7 cellular contexts compared by ENCODE assay signal in genomic region chr17:80544655-80545498, GRCh38. TPM values are rescaled to one million over a fixed set of nuclear protein-coding genes. Genes with fewer than 3 reads are reported as not detected.
DNase-seq lines count a peak whose midpoint lies in the region; ATAC-seq and TF ChIP-seq lines count a peak whose summit lies in the region.

TSS of gene RPTOR (plus strand) at chr17:80544838. CDS start at chr17:80545630, 792 bp downstream.

- TF ChIP-seq RAD21 in liver (IDR thresholded peaks at IDR 0.05), result peak; percentile 30 to 39

- peaks cover 12% of the 10 kb centered on the region for H3K27me3 Mint-ChIP-seq in activated CD4-positive, alpha-beta memory T cell treated with anti-CD3 and anti-CD28 coated beads for 36 hours

- H3K36me3 Mint-ChIP-seq in activated CD4-positive, alpha-beta memory T cell treated with anti-CD3 and anti-CD28 coated beads for 36 hours, result peaks cover 2% of the 10 kb centered on the region

- intact Hi-C loops in activated CD4-positive, alpha-beta memory T cell treated with anti-CD3 and anti-CD28 coated beads for 36 hours (cut with micrococcal nuclease), result no loop called here

- peak; percentile 77 for TF ChIP-seq POLR2A in GM18505 (IDR thresholded peaks at IDR 0.05; ENCODE audit: borderline replicate concordance, extremely low read depth, insufficient read depth, insufficient read length)

- no peaks in the 10 kb centered on the region for H3K9me3 Mint-ChIP-seq in activated CD4-positive, alpha-beta memory T cell treated with anti-CD3 and anti-CD28 coated beads for 36 hours

- peaks cover 14 to 16% of the 10 kb centered on the region in 2 donors for H3K4me1 ChIP-seq in duodenal mucosa (ENCODE audit: control insufficient read depth in 1 of 2, insufficient read depth in 2 of 2, low read length in 2 of 2)
- peaks cover 2 to 33% (median 24%) of the 10 kb centered on the region in 4 donors for H3K4me1 ChIP-seq in liver (ENCODE audit: control insufficient read depth in 4 of 4, insufficient read depth in 4 of 4, low read length in 3 of 4)

- CTCF ChIA-PET in activated CD4-positive, alpha-beta memory T cell treated with anti-CD3 and anti-CD28 coated beads for 36 hours (lab: Charles Lee), result interaction anchor here (1.0 to 2.4 kb wide), 4 partner anchors 31 to 557 kb away, joined by 3 to 9 read pairs (median 5); no protein-coding TSS in a partner anchor

- peak; percentile 96 for DNase-seq in NCI-H82 (lab: John Stamatoyannopoulos, UW)
- peak; percentile 95 for DNase-seq in activated CD4-positive, alpha-beta memory T cell treated with anti-CD3 and anti-CD28 coated beads for 36 hours
- peak; percentile 84 to 91 for DNase-seq in stimulated activated CD4-positive, alpha-beta T cell treated with anti-CD3 and anti-CD28 coated beads, Interleukin-2, amount 100 ng/mL, for 48 hours

- POLR2A ChIA-PET in activated CD4-positive, alpha-beta memory T cell treated with anti-CD3 and anti-CD28 coated beads for 36 hours (lab: Charles Lee), result interaction anchor here (0.8 to 1.9 kb wide), 6 partner anchors 12 to 385 kb away, joined by 3 to 6 read pairs (median 3); no protein-coding TSS in a partner anchor

- H3K27ac ChIP-seq in duodenal mucosa (ENCODE audit: low read depth, low read length) (no peak within 1 kb of the TSS), liver (ENCODE audit: low read depth in 1 of 2, low read length in 2 of 2) (peak within 1 kb of the TSS; percentile 70 to 76)

- peak within 1 kb of the TSS; percentile 91 for H3K9ac ChIP-seq in duodenal mucosa (ENCODE audit: low read depth in 1 of 2, low read length in 2 of 2)
- H3K9ac ChIP-seq in liver (ENCODE audit: low read depth in 1 of 2, low read length in 2 of 2), result peak within 1 kb of the TSS; percentile 93 to 96

- no peak for TF ChIP-seq CTCF in liver (IDR thresholded peaks at IDR 0.05; ENCODE audit: low read depth, low read length, missing input control)

- H3K36me3 ChIP-seq in duodenal mucosa (ENCODE audit: control insufficient read depth in 1 of 2, insufficient read depth in 2 of 2, low read length in 2 of 2) (no peaks in the 10 kb centered on the region), liver (ENCODE audit: control insufficient read depth in 4 of 4, insufficient read depth in 3 of 4, low read depth in 1 of 4, low read length in 3 of 4) (no peaks in the 10 kb centered on the region)

- H3K27me3 ChIP-seq in duodenal mucosa (ENCODE audit: control insufficient read depth in 1 of 2, insufficient read depth in 2 of 2, low read length in 2 of 2), result no peaks in the 10 kb centered on the region
- no peaks in the 10 kb centered on the region for H3K27me3 ChIP-seq in liver (ENCODE audit: control insufficient read depth in 4 of 4, insufficient read depth in 4 of 4, low read length in 3 of 4)

- H3K4me3 Mint-ChIP-seq in activated CD4-positive, alpha-beta memory T cell treated with anti-CD3 and anti-CD28 coated beads for 36 hours, result peak within 1 kb of the TSS; percentile 96

- H3K27ac Mint-ChIP-seq in activated CD4-positive, alpha-beta memory T cell treated with anti-CD3 and anti-CD28 coated beads for 36 hours, result peak within 1 kb of the TSS; percentile 88

- H3K4me3 ChIP-seq in duodenal mucosa (ENCODE audit: low read depth in 1 of 2, low read length in 2 of 2) (peak within 1 kb of the TSS; percentile 96 to 99), liver (ENCODE audit: low read depth in 1 of 3, low read length in 3 of 3) (peak within 1 kb of the TSS; percentile 92 to 100 (median 99))

- H3K4me1 Mint-ChIP-seq in activated CD4-positive, alpha-beta memory T cell treated with anti-CD3 and anti-CD28 coated beads for 36 hours (ENCODE audit: low read depth), result peaks cover 28% of the 10 kb centered on the region

- H3K9me3 ChIP-seq in duodenal mucosa (ENCODE audit: control insufficient read depth in 1 of 2, low read length in 2 of 2), result no peaks in the 10 kb centered on the region
- no peaks in the 10 kb centered on the region for H3K9me3 ChIP-seq in liver (ENCODE audit: control insufficient read depth in 4 of 4, low read length in 3 of 4)

- WGBS in liver, result under 1% methylated on average over 49 of the region's 49 CpGs

- ATAC-seq in GM18505 (IDR thresholded peaks at IDR 0.05; ENCODE audit: unreplicated experiment) (peak; percentile 68), HG03521 (IDR thresholded peaks at IDR 0.05; ENCODE audit: unreplicated experiment) (peak; percentile 70)

TF ChIP-seq in liver, 16 proteins besides CTCF, POLR2A, EP300 and RAD21:
- TF ChIP-seq MAX (IDR thresholded peaks at IDR 0.05), result peak; percentile 72
- no peak for TF ChIP-seq EGR1 (IDR thresholded peaks at IDR 0.05; ENCODE audit: low read depth in 2 of 2)
- peak; percentile 67 for TF ChIP-seq TAF1 (conservative IDR thresholded peaks at IDR 0.05)
- peak; percentile 99 for TF ChIP-seq YY1 (IDR thresholded peaks at IDR 0.05)
- peak in 1 of 2 donors; percentile 82 for TF ChIP-seq GABPA (IDR thresholded peaks at IDR 0.05 in 1 of 2, conservative IDR thresholded peaks at IDR 0.05 in 1 of 2)
- TF ChIP-seq FOXA1 (IDR thresholded peaks at IDR 0.05), result no peak
- peak; percentile 37 for TF ChIP-seq NR2F2 (IDR thresholded peaks at IDR 0.05)
- peak; percentile 95 for TF ChIP-seq ZBTB33 (IDR thresholded peaks at IDR 0.05)
- no peak for TF ChIP-seq JUND (IDR thresholded peaks at IDR 0.05)
- peak; percentile 49 for TF ChIP-seq REST (IDR thresholded peaks at IDR 0.05)
- TF ChIP-seq RXRA (IDR thresholded peaks at IDR 0.05), result peak; percentile 24 to 36
- TF ChIP-seq HNF4A (conservative IDR thresholded peaks at IDR 0.05), result peak in 1 of 2 donors; percentile 19
- TF ChIP-seq FOXA2 (IDR thresholded peaks at IDR 0.05), result no peak
- no peak for TF ChIP-seq HNF4G (IDR thresholded peaks at IDR 0.05)
- no peak for TF ChIP-seq SP1 (IDR thresholded peaks at IDR 0.05)
- no peak for TF ChIP-seq ATF3 (IDR thresholded peaks at IDR 0.05)

RNA-seq across cellular contexts. Expression of gene RPTOR, which starts in this region (rescaled TPM):
- 10 to 100 TPM; 41.5 to 47.9 TPM for total RNA-seq in activated CD4-positive, alpha-beta memory T cell treated with anti-CD3 and anti-CD28 coated beads for 36 hours
- 10 to 100 TPM; 13.3 to 25.4 TPM for total RNA-seq in liver
- 1 to 10 TPM; 4.8 to 10.0 TPM for polyA plus RNA-seq in liver
